Comparison of ENCODE assay signal across 4 cellular contexts in genomic region chr11:37145434-37145833, GRCh38.
DNase-seq lines count a peak whose midpoint lies in the region; ATAC-seq and TF ChIP-seq lines count a peak whose summit lies in the region.
"Not testable (repeated sequence)": the region's sequence is repeated elsewhere in the genome, so short reads cannot be mapped to it uniquely, and the experiment has no call there.

No MANE protein-coding gene starts in this region.

- H3K27ac ChIP-seq in DND-41 (ENCODE audit: low read length); OCI-LY1 (ENCODE audit: low read depth, low read length, poor library complexity, severe bottlenecking); WERI-Rb-1: not testable (repeated sequence)

- not testable (repeated sequence) for H3K9ac ChIP-seq in DND-41 (ENCODE audit: low read depth, low read length); Loucy (ENCODE audit: low read depth, low read length, poor library complexity, severe bottlenecking); OCI-LY1 (ENCODE audit: low read length)

- H2AFZ ChIP-seq in DND-41 (ENCODE audit: low read depth, low read length); Loucy (ENCODE audit: low read length); OCI-LY1 (ENCODE audit: low read length): not testable (repeated sequence)

- TF ChIP-seq CTCF in DND-41 (IDR thresholded peaks at IDR 0.05; ENCODE audit: borderline replicate concordance, extremely low read depth, low read length, poor library complexity, severe bottlenecking) (peak; percentile 14), Loucy (conservative IDR thresholded peaks at IDR 0.05; ENCODE audit: low read length) (0 out of 2 replicates have a peak, but pooled peaks have one; percentile 15), OCI-LY1 (IDR thresholded peaks at IDR 0.05; ENCODE audit: low read length) (0 out of 2 replicates have a peak, but pooled peaks have one; percentile 8), WERI-Rb-1 (IDR thresholded peaks at IDR 0.05; ENCODE audit: low read depth, low read length) (0 out of 2 replicates have a peak, but pooled peaks have one; percentile 23)

- not testable (repeated sequence) for H3K4me2 ChIP-seq in DND-41 (ENCODE audit: insufficient read depth, low read length); Loucy (ENCODE audit: low read depth, low read length, poor library complexity, severe bottlenecking); OCI-LY1 (ENCODE audit: low read length)

- H3K36me3 ChIP-seq in DND-41 (ENCODE audit: insufficient read depth, low read length); Loucy (ENCODE audit: insufficient read depth, low read length); OCI-LY1 (ENCODE audit: insufficient read depth, low read length); WERI-Rb-1: not testable (repeated sequence)

- DNase-seq in DND-41 = not testable (repeated sequence)
- DNase-seq in WERI-Rb-1 = peak; percentile 22

- not testable (repeated sequence) for H3K9me3 ChIP-seq in DND-41 (ENCODE audit: insufficient read depth, low read length, severe bottlenecking); Loucy (ENCODE audit: insufficient read depth, low read depth, low read length); OCI-LY1 (ENCODE audit: low read length); WERI-Rb-1 (ENCODE audit: severe bottlenecking)

- H3K4me3 ChIP-seq in DND-41 (ENCODE audit: low read depth in 1 of 2, low read length in 2 of 2); Loucy (ENCODE audit: low read length, poor library complexity, severe bottlenecking); OCI-LY1 (ENCODE audit: low read depth, low read length, poor library complexity, severe bottlenecking); WERI-Rb-1 (ENCODE audit: low read depth, low read length): not testable (repeated sequence)

- H4K20me1 ChIP-seq in DND-41 (ENCODE audit: insufficient read depth, low read length); Loucy (ENCODE audit: insufficient read depth, low read length, poor library complexity, severe bottlenecking); OCI-LY1 (ENCODE audit: insufficient read depth, low read length): not testable (repeated sequence)

- not testable (repeated sequence) for ATAC-seq in DND-41 (ENCODE audit: insufficient read depth, low read depth)

- not testable (repeated sequence) for H3K79me2 ChIP-seq in DND-41 (ENCODE audit: insufficient read depth, low read length); Loucy (ENCODE audit: insufficient read depth, low read length); OCI-LY1 (ENCODE audit: insufficient read depth, low read length)

- H3K27me3 ChIP-seq in DND-41 (ENCODE audit: insufficient read depth, low read length, poor library complexity); Loucy (ENCODE audit: insufficient read depth, low read length, poor library complexity, severe bottlenecking); OCI-LY1 (ENCODE audit: insufficient read depth, low read length); WERI-Rb-1 (ENCODE audit: insufficient read depth, low read depth, severe bottlenecking): not testable (repeated sequence)

- not testable (repeated sequence) for H3K4me1 ChIP-seq in DND-41 (ENCODE audit: insufficient read depth, low read length); Loucy (ENCODE audit: insufficient read depth, low read length, poor library complexity, severe bottlenecking); OCI-LY1 (ENCODE audit: insufficient read depth, low read length, severe bottlenecking)

- not testable (repeated sequence) for H3K9me2 ChIP-seq in Loucy (replicated peaks; ENCODE audit: low read depth, low read length); OCI-LY1 (ENCODE audit: low read depth, low read length)

- H3F3A ChIP-seq in Loucy (ENCODE audit: low read depth); OCI-LY1 (ENCODE audit: insufficient read depth, low read length): not testable (repeated sequence)
